In the genomic region with DNA sequence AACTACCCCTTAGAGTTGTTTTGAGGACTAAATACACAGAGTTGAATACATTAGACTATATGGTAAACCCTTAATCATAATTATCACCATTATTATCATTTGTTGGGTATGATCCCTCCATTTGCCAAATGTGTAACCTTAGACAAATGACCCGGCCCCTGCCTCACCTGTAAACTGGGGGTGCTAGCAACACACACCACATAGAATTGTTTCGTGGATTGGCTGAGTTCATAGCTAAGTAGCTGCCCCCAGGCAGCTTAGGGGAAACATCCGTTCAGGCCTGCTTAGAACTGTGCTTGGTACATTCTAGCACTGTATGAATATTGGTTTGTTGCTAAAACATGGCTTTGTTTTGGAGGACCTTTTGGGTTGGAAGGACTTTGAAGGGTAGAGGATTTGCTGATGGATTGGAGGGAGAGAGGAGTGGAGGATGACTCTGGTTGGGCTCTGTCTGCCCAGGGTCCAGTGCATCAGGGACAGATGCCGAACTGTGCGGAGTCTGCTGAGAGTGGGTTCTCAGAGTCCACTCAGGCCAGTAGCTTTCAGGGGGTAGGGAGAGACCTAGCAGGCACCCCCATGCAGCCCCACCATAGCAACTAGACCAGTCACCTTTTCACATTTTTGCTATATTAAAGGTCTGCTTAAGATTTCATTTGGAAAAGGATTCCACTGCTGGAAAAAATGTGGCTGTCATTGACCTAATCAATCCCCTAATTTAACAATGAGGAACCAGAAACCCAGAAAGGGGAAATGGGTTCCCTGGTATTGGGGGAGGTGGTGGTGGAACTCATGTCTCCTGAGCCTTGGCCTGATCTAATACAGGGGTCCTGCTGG, we compare ENCODE assay signal across 1 cellular context.
TF ChIP-seq lines count a peak whose summit lies in the region.

No MANE protein-coding gene starts in this region.

TF ChIP-seq in A549, 52 proteins besides CTCF, POLR2A, EP300 and RAD21 (continued from another document):
- TF ChIP-seq, protein P1, sequence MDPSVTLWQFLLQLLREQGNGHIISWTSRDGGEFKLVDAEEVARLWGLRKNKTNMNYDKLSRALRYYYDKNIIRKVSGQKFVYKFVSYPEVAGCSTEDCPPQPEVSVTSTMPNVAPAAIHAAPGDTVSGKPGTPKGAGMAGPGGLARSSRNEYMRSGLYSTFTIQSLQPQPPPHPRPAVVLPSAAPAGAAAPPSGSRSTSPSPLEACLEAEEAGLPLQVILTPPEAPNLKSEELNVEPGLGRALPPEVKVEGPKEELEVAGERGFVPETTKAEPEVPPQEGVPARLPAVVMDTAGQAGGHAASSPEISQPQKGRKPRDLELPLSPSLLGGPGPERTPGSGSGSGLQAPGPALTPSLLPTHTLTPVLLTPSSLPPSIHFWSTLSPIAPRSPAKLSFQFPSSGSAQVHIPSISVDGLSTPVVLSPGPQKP (IDR thresholded peaks at IDR 0.05; ENCODE audit: low read depth, low read length), result no peak
- TF ChIP-seq JUNB (IDR thresholded peaks at IDR 0.05) (no peak), CHD2 (IDR thresholded peaks at IDR 0.05; ENCODE audit: low read length, partially characterized antibody) (no peak), GATA3 (IDR thresholded peaks at IDR 0.05; ENCODE audit: borderline replicate concordance) (no peak), CEBPB (IDR thresholded peaks at IDR 0.05) (no peak)
